25 cellular contexts compared by ENCODE assay signal in genomic region chr2:66111706-66112105, GRCh38.
A peak's percentile ranks its signal among the peaks of the same experiment; 100 is the strongest.
DNase-seq lines count a peak whose midpoint lies in the region; ATAC-seq and TF ChIP-seq lines count a peak whose summit lies in the region.
"Had no signal": no experiment of that assay in that cellular context is flagged by ENCODE, and none has a peak within 500 bp of the region (broad histone marks: within the 10 kb centered on the region; RNA-seq: fewer than 3 reads in every experiment).

No MANE protein-coding gene starts in this region.

- no peaks in the 10 kb centered on the region for H3K27me3 Mint-ChIP-seq in mesothelial cell of epicardium (ENCODE audit: low read depth)
- H3K27me3 Mint-ChIP-seq: CD4-positive, alpha-beta memory T cell; CD4-positive, CD25-positive, alpha-beta regulatory T cell; CD8-positive, alpha-beta memory T cell had no signal

- no peak overlapping the region for H3K9ac ChIP-seq in KMS-11
- H3K9ac ChIP-seq: BLaER1 had no signal

- no peak for TF ChIP-seq POLR2A in GM18505 (IDR thresholded peaks at IDR 0.05; ENCODE audit: borderline replicate concordance, extremely low read depth, insufficient read depth, insufficient read length)
- TF ChIP-seq POLR2A in esophagus squamous epithelium (IDR thresholded peaks at IDR 0.05): no peak

- H3K36me3 ChIP-seq in KMS-11 (ENCODE audit: insufficient read depth) (no peaks in the 10 kb centered on the region), esophagus squamous epithelium (no peaks in the 10 kb centered on the region)
- H3K36me3 ChIP-seq: BE2C, BLaER1 had no signal

- no peak overlapping the region for H3K4me3 ChIP-seq in KMS-11 (IDR thresholded peaks at IDR 0.05; ENCODE audit: insufficient read depth, low read depth, low read length)
- H3K4me3 ChIP-seq in esophagus squamous epithelium: no peak overlapping the region
- H3K4me3 ChIP-seq: BLaER1 had no signal

- no peaks in the 10 kb centered on the region for H3K79me2 ChIP-seq in KMS-11 (ENCODE audit: insufficient read depth, low read depth)

- 83% methylated on average over 7 of the region's 7 CpGs for WGBS in esophagus squamous epithelium, 2 donors

- no peaks in the 10 kb centered on the region for H4K20me1 ChIP-seq in KMS-11 (ENCODE audit: insufficient read depth)
- H4K20me1 ChIP-seq: BLaER1 had no signal

- H3K9me3 Mint-ChIP-seq in mesothelial cell of epicardium: no peaks in the 10 kb centered on the region

- H3K27me3 ChIP-seq in KMS-11 (ENCODE audit: insufficient read depth, low read depth) (no peaks in the 10 kb centered on the region), esophagus squamous epithelium (no peaks in the 10 kb centered on the region)
- H3K27me3 ChIP-seq: BE2C, BLaER1 had no signal

- peaks cover 43% of the 10 kb centered on the region for H3K4me1 Mint-ChIP-seq in mesothelial cell of epicardium
- H3K4me1 Mint-ChIP-seq: CD14-positive monocyte; CD4-positive, alpha-beta memory T cell; CD8-positive, alpha-beta memory T cell had no signal

- intact Hi-C loops in esophagus squamous epithelium (cut with DNase I): no loop called here

- H2AFZ ChIP-seq in KMS-11 (ENCODE audit: low read depth): no peak overlapping the region

- peaks cover 50% of the 10 kb centered on the region for H3K4me1 ChIP-seq in KMS-11 (ENCODE audit: low read depth, poor library complexity, severe bottlenecking)
- H3K4me1 ChIP-seq in esophagus squamous epithelium: no peaks in the 10 kb centered on the region
- H3K4me1 ChIP-seq: BE2C, BLaER1 had no signal

- no peaks in the 10 kb centered on the region for H3K9me3 ChIP-seq in esophagus squamous epithelium
- H3K9me3 ChIP-seq: BE2C, BLaER1 had no signal

- peak overlapping the region; percentile 72 for H3K4me2 ChIP-seq in KMS-11
- H3K4me2 ChIP-seq: BLaER1 had no signal

- no peak overlapping the region for H3K4me3 Mint-ChIP-seq in mesothelial cell of epicardium
- H3K4me3 Mint-ChIP-seq: CD14-positive monocyte; CD4-positive, alpha-beta memory T cell; CD4-positive, CD25-positive, alpha-beta regulatory T cell; CD8-positive, alpha-beta memory T cell had no signal

- no peaks in the 10 kb centered on the region for H3K36me3 Mint-ChIP-seq in mesothelial cell of epicardium
- H3K36me3 Mint-ChIP-seq: CD14-positive monocyte; CD4-positive, alpha-beta memory T cell; CD4-positive, CD25-positive, alpha-beta regulatory T cell; CD8-positive, alpha-beta memory T cell had no signal

- DNase-seq in MV-4-11 (lab: John Stamatoyannopoulos, UW) (peak; percentile 25), RPMI8226 (peak; percentile 7), mesothelial cell of epicardium (ENCODE audit: low spot score in 2 of 2, unreplicated experiment in 2 of 2) (no peak), esophagus squamous epithelium (lab: John Stamatoyannopoulos, UW) (no peak), GM03348 (ENCODE audit: low spot score) (no peak)
- DNase-seq: 8988T; ACHN; BE2C; C1 segment of cervical spinal cord; CD4-positive, alpha-beta memory T cell; CD4-positive, CD25-positive, alpha-beta regulatory T cell; CD8-positive, alpha-beta memory T cell; COR-L47; DMS 273 treated with DMSO at 0.1 percent for 48 hours; DMS153; DMS53; DMS79; DND-41; EL; GDM1 had no signal

- no peak overlapping the region for H3K27ac ChIP-seq in KMS-11
- H3K27ac ChIP-seq in esophagus squamous epithelium: no peak overlapping the region
- H3K27ac ChIP-seq: BLaER1 had no signal

- peak overlapping the region; percentile 0 for H3K27ac Mint-ChIP-seq in mesothelial cell of epicardium
- H3K27ac Mint-ChIP-seq: CD14-positive monocyte; CD4-positive, alpha-beta memory T cell; CD4-positive, CD25-positive, alpha-beta regulatory T cell; CD8-positive, alpha-beta memory T cell had no signal

- ATAC-seq in GM19035 (IDR thresholded peaks at IDR 0.05; ENCODE audit: unreplicated experiment) (no peak), GM18505 (IDR thresholded peaks at IDR 0.05; ENCODE audit: unreplicated experiment) (no peak)

- TF ChIP-seq CTCF in KMS-11 (conservative IDR thresholded peaks at IDR 0.05; ENCODE audit: low read depth, low read length) (no peak), mesothelial cell of epicardium (IDR thresholded peaks at IDR 0.05; ENCODE audit: unreplicated experiment) (no peak), esophagus squamous epithelium (IDR thresholded peaks at IDR 0.05) (no peak)

Comparison
In these comparisons a context has a peak if more than half of its experiments do, and no peak if none do; other contexts are left out.
1. DNase-seq: peak in MV-4-11 (single experiment) and RPMI8226 (single experiment); none in mesothelial cell of epicardium (0 of 2), esophagus squamous epithelium (single experiment) and GM03348 (single experiment).